ENCODE assay signal across 9 cellular contexts in genomic region chr12:26195641-26196423, GRCh38.
DNase-seq lines count a peak whose midpoint lies in the region; ATAC-seq and TF ChIP-seq lines count a peak whose summit lies in the region.
"Had no signal": no experiment of that assay in that cellular context is flagged by ENCODE, and none has a peak within 500 bp of the region (broad histone marks: within the 10 kb centered on the region; RNA-seq: fewer than 3 reads in every experiment).

No MANE protein-coding gene starts in this region.

- peaks cover 5% of the 10 kb centered on the region for H3K4me1 Mint-ChIP-seq in T-helper 1 cell treated with Interleukin-12 subunit alpha and Interleukin-12 subunit beta and Interleukin-4 antibody, amounts not matched to agents 30 μg/mL and 1 μg/mL, for 36 hours (ENCODE audit: low read depth)
- H3K4me1 Mint-ChIP-seq in nephron, result peaks cover 24% of the 10 kb centered on the region

- DNase-seq in T-helper 1 cell (no peak), glomerular visceral epithelial cell (ENCODE audit: extremely low spot score) (peak; percentile 37), NCI-H2107 (lab: John Stamatoyannopoulos, UW) (no peak), NCI-H2196 treated with DMSO at 0.1 percent for 48 hours (lab: John Stamatoyannopoulos, UW; ENCODE audit: unreplicated experiment) (no peak)
- peak; percentile 22 to 24 for DNase-seq in activated T-cell treated with anti-CD3 and anti-CD28 coated beads, Interleukin-2, amount 50 U/mL, for 48 hours
- DNase-seq: DND-41 had no signal

- peak; percentile 50 for ATAC-seq in HG03442 (IDR thresholded peaks at IDR 0.05; ENCODE audit: unreplicated experiment)

- peak overlapping the region; percentile 62 for H3K4me3 Mint-ChIP-seq in T-helper 1 cell treated with Interleukin-12 subunit alpha and Interleukin-12 subunit beta and Interleukin-4 antibody, amounts not matched to agents 30 μg/mL and 1 μg/mL, for 36 hours
- peak overlapping the region; percentile 95 to 99 (median 98) for H3K4me3 Mint-ChIP-seq in nephron

- TF ChIP-seq CTCF in nephron (IDR thresholded peaks at IDR 0.05; ENCODE audit: unreplicated experiment in 3 of 3), result no peak

- H3K36me3 Mint-ChIP-seq in T-helper 1 cell treated with Interleukin-12 subunit alpha and Interleukin-12 subunit beta and Interleukin-4 antibody, amounts not matched to agents 30 μg/mL and 1 μg/mL, for 36 hours (ENCODE audit: low read depth), result no peaks in the 10 kb centered on the region
- no peaks in the 10 kb centered on the region for H3K36me3 Mint-ChIP-seq in nephron (ENCODE audit: low read depth)

- H3K27ac Mint-ChIP-seq in T-helper 1 cell treated with Interleukin-12 subunit alpha and Interleukin-12 subunit beta and Interleukin-4 antibody, amounts not matched to agents 30 μg/mL and 1 μg/mL, for 36 hours, result no peak overlapping the region
- H3K27ac Mint-ChIP-seq in nephron, result peak overlapping the region; percentile 96 to 98 (median 97)

- no peaks in the 10 kb centered on the region for H3K9me3 Mint-ChIP-seq in T-helper 1 cell treated with Interleukin-12 subunit alpha and Interleukin-12 subunit beta and Interleukin-4 antibody, amounts not matched to agents 30 μg/mL and 1 μg/mL, for 36 hours
- H3K9me3 Mint-ChIP-seq in nephron, result no peaks in the 10 kb centered on the region

- peaks cover 66% of the 10 kb centered on the region for H3K27me3 Mint-ChIP-seq in T-helper 1 cell treated with Interleukin-12 subunit alpha and Interleukin-12 subunit beta and Interleukin-4 antibody, amounts not matched to agents 30 μg/mL and 1 μg/mL, for 36 hours (ENCODE audit: low read depth)
- H3K27me3 Mint-ChIP-seq in nephron (ENCODE audit: low read depth), result no peaks in the 10 kb centered on the region

Comparison
In these comparisons a context has a peak if more than half of its experiments do, and no peak if none do; other contexts are left out.
1. DNase-seq: peak in activated T-cell treated with anti-CD3 and anti-CD28 coated beads, Interleukin-2, amount 50 U/mL, for 48 hours (2 of 2) and glomerular visceral epithelial cell (single experiment); none in T-helper 1 cell (0 of 5), NCI-H2107 (single experiment) and NCI-H2196 treated with DMSO at 0.1 percent for 48 hours (single experiment).